ENCODE assay signal across 7 cellular contexts in the genomic region with DNA sequence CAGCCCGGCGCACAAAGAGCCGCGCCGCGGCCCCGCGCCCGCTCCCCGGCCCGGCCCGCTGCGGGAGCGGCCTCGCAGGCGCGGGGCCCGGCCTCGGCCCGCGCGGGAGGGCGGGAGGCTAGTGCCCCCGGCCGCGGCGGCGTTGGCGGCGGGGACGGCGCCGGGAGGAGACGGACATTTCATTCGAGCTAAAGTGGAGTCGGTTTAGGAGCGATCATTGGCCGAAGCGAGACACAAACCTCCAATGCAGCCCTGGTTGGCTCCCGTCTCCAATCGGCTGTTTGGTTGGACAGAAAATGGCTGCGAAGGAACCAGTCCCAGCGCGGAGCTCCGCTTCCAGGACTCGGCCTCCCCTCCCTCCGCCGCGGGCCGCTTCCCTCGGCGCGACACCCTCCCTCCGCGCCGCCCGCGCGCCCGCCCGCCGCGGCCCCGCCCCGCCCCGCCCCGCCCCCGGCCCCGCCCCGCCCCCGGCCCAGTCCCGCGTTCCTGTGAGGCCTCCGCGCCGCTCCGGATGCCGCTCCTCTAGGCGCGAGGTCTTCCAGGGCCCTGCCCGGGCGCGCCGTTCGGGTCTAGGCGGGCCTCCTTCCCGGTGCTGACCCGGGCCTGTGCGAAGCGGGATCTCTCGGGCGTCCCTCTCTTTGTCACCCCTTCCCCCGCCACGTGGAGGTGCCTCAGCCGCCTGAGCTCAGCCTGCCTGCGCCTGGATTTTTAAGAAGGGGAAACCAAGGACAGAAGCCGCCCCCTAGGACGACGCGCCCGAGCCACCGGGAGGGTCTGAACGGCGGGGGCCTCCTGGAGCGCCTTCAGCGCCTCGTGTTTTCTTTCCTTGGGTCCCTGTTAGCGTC.
A peak's percentile ranks its signal among the peaks of the same experiment; 100 is the strongest.
DNase-seq lines count a peak whose midpoint lies in the region; ATAC-seq, FAIRE-seq and TF ChIP-seq lines count a peak whose summit lies in the region.

A gene (minus strand): TSS at position 309 of the 845 bp plus-strand sequence. CDS start 2,757 bp downstream, outside the sequence.

- DNase-seq in GM18507 (ENCODE audit: extremely low spot score, insufficient read length, low read depth) (peak; percentile 91), NCI-H2029 treated with DMSO at 0.1 percent for 48 hours (lab: John Stamatoyannopoulos, UW) (peak; percentile 87), T-helper 9 cell (peak; percentile 84), astrocyte of the hippocampus (ENCODE audit: low read depth, low spot score) (peak; percentile 98), hippocampal formation (lab: John Stamatoyannopoulos, UW) (peak; percentile 92 to 95), retinal pigment epithelial cell (ENCODE audit: low read depth) (peak; percentile 95)

- peak; percentile 92 for ATAC-seq in HG02981 (IDR thresholded peaks at IDR 0.05; ENCODE audit: unreplicated experiment)

- no peak for TF ChIP-seq CTCF in retinal pigment epithelial cell (conservative IDR thresholded peaks at IDR 0.05; ENCODE audit: low read depth, low read length)

- peak; percentile 96 for FAIRE-seq in GM18507 (lab: Jason Lieb, UNC)

- H3K4me3 ChIP-seq in retinal pigment epithelial cell (ENCODE audit: low read length), result peak within 1 kb of the TSS; percentile 68

Comparison
In these comparisons a context has a peak if more than half of its experiments do, and no peak if none do; other contexts are left out.
1. Peak in every context shown above with its lines: DNase-seq, ATAC-seq and H3K4me3 ChIP-seq.